ENCODE assay signal across 20 cellular contexts in genomic region chr1:157004286-157004685, GRCh38. TPM values are rescaled to one million over a fixed set of nuclear protein-coding genes. Genes with fewer than 3 reads are reported as not detected.
DNase-seq lines count a peak whose midpoint lies in the region; ATAC-seq lines count a peak whose summit lies in the region.
"Had no signal": no experiment of that assay in that cellular context is flagged by ENCODE, and none has a peak within 500 bp of the region (broad histone marks: within the 10 kb centered on the region; RNA-seq: fewer than 3 reads in every experiment).

No MANE protein-coding gene starts in this region.

- no CpG with 5 or more reads among the region's 4 CpGs for WGBS in trophoblast cell (ENCODE audit: extremely low coverage, insufficient coverage, insufficient read length)

- ATAC-seq in GM21515 (IDR thresholded peaks at IDR 0.05; ENCODE audit: unreplicated experiment) = no peak
- no peak for ATAC-seq in GM21423 (IDR thresholded peaks at IDR 0.05; ENCODE audit: unreplicated experiment)
- no peak for ATAC-seq in GM19328 (IDR thresholded peaks at IDR 0.05; ENCODE audit: unreplicated experiment)

- H2AFZ ChIP-seq in trophoblast cell (ENCODE audit: insufficient read depth, low read length, poor library complexity) = no peak overlapping the region

- H3K4me1 ChIP-seq in iPS-20b (ENCODE audit: insufficient read depth, low read length) (peaks cover 28% of the 10 kb centered on the region), trophoblast cell (ENCODE audit: control insufficient read depth in 1 of 2, insufficient read depth in 2 of 2, low read length in 2 of 2) (peaks cover 25 to 36% of the 10 kb centered on the region in 2 experiments)

- no peak overlapping the region for H3K23ac ChIP-seq in trophoblast cell (ENCODE audit: low read length)

- H3K9ac ChIP-seq in SK-N-MC (ENCODE audit: insufficient read length) (no peak overlapping the region), iPS-20b (ENCODE audit: low read depth, low read length) (no peak overlapping the region; the same call in 1 of the 2 replicates), trophoblast cell (ENCODE audit: low read length) (no peak overlapping the region)
- H3K9ac ChIP-seq: KMS-11 had no signal

- H2BK120ac ChIP-seq in trophoblast cell (ENCODE audit: insufficient read depth, low read length, poor library complexity) = no peak overlapping the region

- no peak overlapping the region for H3K14ac ChIP-seq in trophoblast cell (ENCODE audit: low read length)

- no peak overlapping the region for H3K4ac ChIP-seq in trophoblast cell (ENCODE audit: low read depth, low read length)

- H3K4me2 ChIP-seq in trophoblast cell (ENCODE audit: low read length) = peak overlapping the region; percentile 2

- H3K36me3 ChIP-seq in SK-N-MC (ENCODE audit: insufficient read depth, low read length) = no peaks in the 10 kb centered on the region
- H3K36me3 ChIP-seq in iPS-20b (ENCODE audit: insufficient read depth, low read depth, low read length) = no peaks in the 10 kb centered on the region
- no peaks in the 10 kb centered on the region for H3K36me3 ChIP-seq in trophoblast cell (ENCODE audit: control insufficient read depth in 1 of 2, insufficient read depth in 2 of 2, low read length in 2 of 2)
- H3K36me3 ChIP-seq: BE2C had no signal

- no peak overlapping the region for H4K12ac ChIP-seq in trophoblast cell (ENCODE audit: low read depth, low read length)

- peaks cover 3% of the 10 kb centered on the region for H3K79me2 ChIP-seq in trophoblast cell (ENCODE audit: control insufficient read depth, insufficient read depth, low read length, poor library complexity)

- no peak overlapping the region for H4K91ac ChIP-seq in trophoblast cell (ENCODE audit: low read depth, low read length)

- H3K27ac ChIP-seq in SK-N-MC (peak overlapping the region; percentile 70), iPS-20b (ENCODE audit: low read length) (peak overlapping the region; percentile 19), trophoblast cell (ENCODE audit: low read depth, low read length) (peak overlapping the region; percentile 55)
- H3K27ac ChIP-seq: KMS-11 had no signal

- H3K27me3 ChIP-seq in iPS-20b (ENCODE audit: insufficient read depth, low read length) (no peaks in the 10 kb centered on the region), trophoblast cell (ENCODE audit: insufficient read depth, low read length) (no peaks in the 10 kb centered on the region)
- H3K27me3 ChIP-seq: BE2C had no signal

- H4K8ac ChIP-seq in trophoblast cell (ENCODE audit: low read depth, low read length) = no peak overlapping the region

- no peak overlapping the region for H3K18ac ChIP-seq in trophoblast cell (ENCODE audit: low read length)

- no peak overlapping the region for H2BK12ac ChIP-seq in trophoblast cell (ENCODE audit: low read length)

- H3K9me3 ChIP-seq in SK-N-MC (ENCODE audit: low read depth, low read length) = no peaks in the 10 kb centered on the region
- H3K9me3 ChIP-seq in iPS-20b (ENCODE audit: insufficient read depth, low read depth, low read length) = no peaks in the 10 kb centered on the region
- H3K9me3 ChIP-seq in trophoblast cell (ENCODE audit: insufficient read depth, low read depth, low read length) = no peaks in the 10 kb centered on the region
- H3K9me3 ChIP-seq: BE2C had no signal

- peaks cover 2% of the 10 kb centered on the region for H3K79me1 ChIP-seq in trophoblast cell (ENCODE audit: low read length)

- H3K4me3 ChIP-seq in SK-N-MC (peak overlapping the region; percentile 52), iPS-20b (ENCODE audit: low read length) (no peak overlapping the region), trophoblast cell (ENCODE audit: low read depth, low read length) (no peak overlapping the region)

- H2BK5ac ChIP-seq in trophoblast cell (ENCODE audit: low read depth, low read length, poor library complexity) = no peak overlapping the region

- DNase-seq in EH (ENCODE audit: low read depth) (peak; percentile 42), SK-N-MC (ENCODE audit: low read depth, low spot score) (peak; percentile 44), trophoblast cell (peak in 1 of 2 donors; percentile 21), superior temporal gyrus (ENCODE audit: extremely low spot score) (no peak)
- DNase-seq: BE2C; CD4-positive, CD25-positive, alpha-beta regulatory T cell; COR-L47; DMS 273 treated with DMSO at 0.1 percent for 48 hours; DND-41; GDM1; NCI-H1417 treated with DMSO at 0.1 percent for 48 hours; NCI-H1930; NCI-H510A treated with DMSO at 0.1 percent for 48 hours; NCI-H774; Right ventricle myocardium superior had no signal

- H2AK5ac ChIP-seq in trophoblast cell (ENCODE audit: low read length) = no peak overlapping the region

RNA-seq across cellular contexts. Expression of gene ARHGEF11, which starts 41.3 kb away (rescaled TPM):
- 8.7 and 8.8 TPM in 2 replicates for polyA plus RNA-seq in trophoblast cell (2013)

Comparison
In these comparisons a context has a peak if more than half of its experiments do, and no peak if none do; other contexts are left out.
1. H3K27ac ChIP-seq: peak in every context shown above with its lines; median percentile 70 in SK-N-MC; 55 in trophoblast cell; 19 in iPS-20b.